25 cellular contexts compared by ENCODE assay signal in genomic region chr12:52274521-52274920, GRCh38. TPM values are rescaled to one million over a fixed set of nuclear protein-coding genes. Genes with fewer than 3 reads are reported as not detected.
"Had no signal": no experiment of that assay in that cellular context is flagged by ENCODE, and none has a peak within 500 bp of the region (broad histone marks: within the 10 kb centered on the region; RNA-seq: fewer than 3 reads in every experiment).

Gene KRT86, plus strand, starts transcription at chr12:52274645. Its CDS starts 27,272 bp downstream, at chr12:52301917.

- H3K4me3 ChIP-seq: adrenal gland, ascending aorta, dorsolateral prefrontal cortex, hepatocyte, transverse colon had no signal

- H3K4me2 ChIP-seq: hepatocyte had no signal

- H3K27ac Mint-ChIP-seq: activated naive CD4-positive, alpha-beta T cell treated with anti-CD3 and anti-CD28 coated beads, Interleukin-2, amount 50 U/mL, for 72 hours; activated T-helper 1 cell treated with anti-CD3 and anti-CD28 coated beads, Interleukin-12 subunit alpha, Interleukin-12 subunit beta, Interleukin-2, Interleukin-4 antibody, amounts not matched to agents 30 ng/mL and 10 ng/mL and 1 ng/mL, durations not matched to agents 14 hours and 24 hours and 36 hours; effector memory CD8-positive, alpha-beta T cell; natural killer cell treated with Interleukin-12 subunit alpha and Interleukin-12 subunit beta and Interleukin-15 and Interleukin-18, amount 100 ng/mL, for 72 hours; stimulated activated effector memory CD8-positive, alpha-beta T cell treated with anti-CD3 and anti-CD28 coated beads, Interleukin-12 subunit alpha, Interleukin-12 subunit beta, amount 100 ng/mL, for 72 hours; stimulated activated naive CD8-positive, alpha-beta T cell treated with anti-CD3 and anti-CD28 coated beads, Interleukin-15, amount 100 ng/mL, for 72 hours had no signal

- H3K36me3 ChIP-seq: adrenal gland, ascending aorta, brain microvascular endothelial cell, transverse colon, WERI-Rb-1 had no signal

- DNase-seq: activated gamma-delta T cell; brain microvascular endothelial cell; central memory CD4-positive, alpha-beta T cell; dorsolateral prefrontal cortex; effector memory CD8-positive, alpha-beta T cell; foreskin melanocyte; glutamatergic neuron; right cardiac atrium; stimulated activated CD4-positive, alpha-beta T cell treated with anti-CD3 and anti-CD28 coated beads, Interleukin-1b, Interleukin-23, amount 100 ng/mL, for 48 hours; stimulated activated naive CD8-positive, alpha-beta T cell treated with anti-CD3 and anti-CD28 coated beads, Interleukin-15, amount 100 ng/mL, for 72 hours; transverse colon; WERI-Rb-1 had no signal

- FAIRE-seq: endothelial cell of umbilical vein, TTC549 had no signal

- ATAC-seq: activated naive CD4-positive, alpha-beta T cell treated with anti-CD3 and anti-CD28 coated beads, Interleukin-2, amount 50 U/mL, for 72 hours; effector memory CD8-positive, alpha-beta T cell; esophagus mucosa; natural killer cell treated with Interleukin-12 subunit alpha and Interleukin-12 subunit beta and Interleukin-15 and Interleukin-18, amount 100 ng/mL, for 72 hours; right cardiac atrium; stimulated activated effector memory CD8-positive, alpha-beta T cell treated with anti-CD3 and anti-CD28 coated beads, Interleukin-12 subunit alpha, Interleukin-12 subunit beta, amount 100 ng/mL, for 72 hours; stimulated activated naive CD8-positive, alpha-beta T cell treated with anti-CD3 and anti-CD28 coated beads, Interleukin-15, amount 100 ng/mL, for 72 hours; T-cell had no signal

- H3K9ac ChIP-seq: parathyroid adenoma had no signal

- H3K27ac ChIP-seq: adrenal gland, ascending aorta, brain microvascular endothelial cell, dorsolateral prefrontal cortex, hepatocyte, parathyroid adenoma, transverse colon, WERI-Rb-1 had no signal

- H3K36me3 Mint-ChIP-seq: activated naive CD4-positive, alpha-beta T cell treated with anti-CD3 and anti-CD28 coated beads, Interleukin-2, amount 50 U/mL, for 72 hours; natural killer cell treated with Interleukin-12 subunit alpha and Interleukin-12 subunit beta and Interleukin-15 and Interleukin-18, amount 100 ng/mL, for 72 hours; stimulated activated effector memory CD8-positive, alpha-beta T cell treated with anti-CD3 and anti-CD28 coated beads, Interleukin-12 subunit alpha, Interleukin-12 subunit beta, amount 100 ng/mL, for 72 hours; T-cell had no signal

- H3K79me2 ChIP-seq: hepatocyte, parathyroid adenoma had no signal

- H3K9me3 Mint-ChIP-seq: activated naive CD4-positive, alpha-beta T cell treated with anti-CD3 and anti-CD28 coated beads, Interleukin-2, amount 50 U/mL, for 72 hours; activated T-helper 1 cell treated with anti-CD3 and anti-CD28 coated beads, Interleukin-12 subunit alpha, Interleukin-12 subunit beta, Interleukin-2, Interleukin-4 antibody, amounts not matched to agents 30 ng/mL and 10 ng/mL and 1 ng/mL, durations not matched to agents 14 hours and 24 hours and 36 hours; effector memory CD8-positive, alpha-beta T cell; natural killer cell treated with Interleukin-12 subunit alpha and Interleukin-12 subunit beta and Interleukin-15 and Interleukin-18, amount 100 ng/mL, for 72 hours; stimulated activated effector memory CD8-positive, alpha-beta T cell treated with anti-CD3 and anti-CD28 coated beads, Interleukin-12 subunit alpha, Interleukin-12 subunit beta, amount 100 ng/mL, for 72 hours; stimulated activated naive CD8-positive, alpha-beta T cell treated with anti-CD3 and anti-CD28 coated beads, Interleukin-15, amount 100 ng/mL, for 72 hours; T-cell had no signal

- H3K27me3 ChIP-seq: adrenal gland, ascending aorta, hepatocyte had no signal

- H3K4me3 Mint-ChIP-seq: activated T-helper 1 cell treated with anti-CD3 and anti-CD28 coated beads, Interleukin-12 subunit alpha, Interleukin-12 subunit beta, Interleukin-2, Interleukin-4 antibody, amounts not matched to agents 30 ng/mL and 10 ng/mL and 1 ng/mL, durations not matched to agents 14 hours and 24 hours and 36 hours; effector memory CD8-positive, alpha-beta T cell; natural killer cell treated with Interleukin-12 subunit alpha and Interleukin-12 subunit beta and Interleukin-15 and Interleukin-18, amount 100 ng/mL, for 72 hours; stimulated activated effector memory CD8-positive, alpha-beta T cell treated with anti-CD3 and anti-CD28 coated beads, Interleukin-12 subunit alpha, Interleukin-12 subunit beta, amount 100 ng/mL, for 72 hours; stimulated activated naive CD8-positive, alpha-beta T cell treated with anti-CD3 and anti-CD28 coated beads, Interleukin-15, amount 100 ng/mL, for 72 hours; T-cell had no signal

- H2AFZ ChIP-seq: hepatocyte, parathyroid adenoma had no signal

- H3K9me3 ChIP-seq: adrenal gland, ascending aorta, transverse colon had no signal

RNA-seq across cellular contexts. Expression of gene KRT86, which starts in this region (rescaled TPM):
- total RNA-seq: endothelial cell of umbilical vein, esophagus mucosa, hepatocyte, right cardiac atrium had no signal
- polyA plus RNA-seq: endothelial cell of umbilical vein, liver, right cardiac atrium had no signal
